In genomic region chr10:129725482-129725881, GRCh38 we compare ENCODE assay signal across 20 cellular contexts.
A peak's percentile ranks its signal among the peaks of the same experiment; 100 is the strongest.
DNase-seq lines count a peak whose midpoint lies in the region; ATAC-seq and TF ChIP-seq lines count a peak whose summit lies in the region.
"Had no signal": no experiment of that assay in that cellular context is flagged by ENCODE, and none has a peak within 500 bp of the region (broad histone marks: within the 10 kb centered on the region; RNA-seq: fewer than 3 reads in every experiment).

No MANE protein-coding gene starts in this region.

- intact Hi-C loops in activated CD4-positive, alpha-beta T cell treated with anti-CD3 and anti-CD28 coated beads, Interleukin-2, amount 10 ng/mL, durations not matched to agents 24 days and 14 days (cut with micrococcal nuclease), result no loop called here

- H3K4me3 Mint-ChIP-seq in activated CD4-positive, alpha-beta T cell treated with anti-CD3 and anti-CD28 coated beads, Interleukin-2, amount 10 ng/mL, durations not matched to agents 24 days and 14 days, result no peak overlapping the region
- no peak overlapping the region for H3K4me3 Mint-ChIP-seq in stimulated activated naive B cell treated with anti-CD40 and anti-IgM and Interleukin-4, amounts not matched to agents 10 μg/mL and 1 μg/mL and 100 μg/mL, for 72 hours
- H3K4me3 Mint-ChIP-seq in activated CD4-positive, alpha-beta memory T cell treated with anti-CD3 and anti-CD28 coated beads, Interleukin-2, amount 10 ng/mL, durations not matched to agents 7 days and 5 days, result no peak overlapping the region
- H3K4me3 Mint-ChIP-seq: CD8-positive, alpha-beta T cell had no signal

- no peak overlapping the region for H2BK15ac ChIP-seq in mesendoderm (replicated peaks; ENCODE audit: low read depth)

- H3K18ac ChIP-seq in mesendoderm (ENCODE audit: low read length), result no peak overlapping the region

- no peaks in the 10 kb centered on the region for H3K9me3 ChIP-seq in osteoblast (ENCODE audit: low read depth, low read length)
- H3K9me3 ChIP-seq: A549 had no signal

- H3K4ac ChIP-seq in mesendoderm (ENCODE audit: low read depth, low read length), result no peak overlapping the region

- H3K27me3 Mint-ChIP-seq in activated CD4-positive, alpha-beta T cell treated with anti-CD3 and anti-CD28 coated beads, Interleukin-2, amount 10 ng/mL, durations not matched to agents 24 days and 14 days, result no peaks in the 10 kb centered on the region
- H3K27me3 Mint-ChIP-seq in stimulated activated naive B cell treated with anti-CD40 and anti-IgM and Interleukin-4, amounts not matched to agents 10 μg/mL and 1 μg/mL and 100 μg/mL, for 72 hours, result no peaks in the 10 kb centered on the region
- H3K27me3 Mint-ChIP-seq in activated CD4-positive, alpha-beta memory T cell treated with anti-CD3 and anti-CD28 coated beads, Interleukin-2, amount 10 ng/mL, durations not matched to agents 7 days and 5 days, result no peaks in the 10 kb centered on the region

- ATAC-seq in left lobe of liver, result peak; percentile 14
- ATAC-seq in stimulated activated naive B cell treated with anti-CD40 and anti-IgM and Interleukin-4, amounts not matched to agents 10 μg/mL and 1 μg/mL and 100 μg/mL, for 72 hours (replicated peaks), result no peak
- ATAC-seq: A549; CD8-positive, alpha-beta T cell; GM12878 had no signal

- WGBS in mesendoderm (ENCODE audit: extremely low coverage, insufficient coverage, low lambda C conversion rate), result no CpG with 5 or more reads among the region's 9 CpGs

- no peak overlapping the region for H2BK120ac ChIP-seq in mesendoderm (ENCODE audit: low read depth, low read length)

- H3K27me3 ChIP-seq in osteoblast (ENCODE audit: insufficient read depth, low read length), result no peaks in the 10 kb centered on the region
- no peaks in the 10 kb centered on the region for H3K27me3 ChIP-seq in mesendoderm (ENCODE audit: insufficient read depth, low read length, poor library complexity)
- H3K27me3 ChIP-seq: BLaER1 had no signal

- H3K56ac ChIP-seq in mesendoderm (ENCODE audit: low read length), result no peak overlapping the region

- H3K79me2 ChIP-seq in osteoblast (ENCODE audit: insufficient read depth, low read length) (no peaks in the 10 kb centered on the region), mesendoderm (ENCODE audit: control insufficient read depth, insufficient read depth, low read length) (no peaks in the 10 kb centered on the region)

- H3K27ac ChIP-seq in osteoblast (ENCODE audit: low read depth, low read length), result no peak overlapping the region
- no peak overlapping the region for H3K27ac ChIP-seq in mesendoderm (ENCODE audit: low read depth, low read length)
- H3K27ac ChIP-seq: 22Rv1, A549, BLaER1, GM23248 had no signal

- H3K4me1 Mint-ChIP-seq in activated CD4-positive, alpha-beta T cell treated with anti-CD3 and anti-CD28 coated beads, Interleukin-2, amount 10 ng/mL, durations not matched to agents 24 days and 14 days, result no peaks in the 10 kb centered on the region
- no peaks in the 10 kb centered on the region for H3K4me1 Mint-ChIP-seq in stimulated activated naive B cell treated with anti-CD40 and anti-IgM and Interleukin-4, amounts not matched to agents 10 μg/mL and 1 μg/mL and 100 μg/mL, for 72 hours
- H3K4me1 Mint-ChIP-seq in activated CD4-positive, alpha-beta memory T cell treated with anti-CD3 and anti-CD28 coated beads, Interleukin-2, amount 10 ng/mL, durations not matched to agents 7 days and 5 days, result no peaks in the 10 kb centered on the region

- H3K9me3 Mint-ChIP-seq in activated CD4-positive, alpha-beta T cell treated with anti-CD3 and anti-CD28 coated beads, Interleukin-2, amount 10 ng/mL, durations not matched to agents 24 days and 14 days, result peaks cover 18% of the 10 kb centered on the region
- H3K9me3 Mint-ChIP-seq in stimulated activated naive B cell treated with anti-CD40 and anti-IgM and Interleukin-4, amounts not matched to agents 10 μg/mL and 1 μg/mL and 100 μg/mL, for 72 hours, result peaks cover 7 to 12% of the 10 kb centered on the region in 2 donors
- H3K9me3 Mint-ChIP-seq in activated CD4-positive, alpha-beta memory T cell treated with anti-CD3 and anti-CD28 coated beads, Interleukin-2, amount 10 ng/mL, durations not matched to agents 7 days and 5 days, result peaks cover 25% of the 10 kb centered on the region

- no peak overlapping the region for H4K5ac ChIP-seq in mesendoderm (ENCODE audit: low read length)

- H3K27ac Mint-ChIP-seq in activated CD4-positive, alpha-beta T cell treated with anti-CD3 and anti-CD28 coated beads, Interleukin-2, amount 10 ng/mL, durations not matched to agents 24 days and 14 days, result no peak overlapping the region
- H3K27ac Mint-ChIP-seq in stimulated activated naive B cell treated with anti-CD40 and anti-IgM and Interleukin-4, amounts not matched to agents 10 μg/mL and 1 μg/mL and 100 μg/mL, for 72 hours, result peak overlapping the region; percentile 44
- H3K27ac Mint-ChIP-seq in activated CD4-positive, alpha-beta memory T cell treated with anti-CD3 and anti-CD28 coated beads, Interleukin-2, amount 10 ng/mL, durations not matched to agents 7 days and 5 days, result no peak overlapping the region
- H3K27ac Mint-ChIP-seq: CD8-positive, alpha-beta T cell had no signal

- no peak overlapping the region for H2AFZ ChIP-seq in osteoblast (ENCODE audit: low read length)
- H2AFZ ChIP-seq: GM23248 had no signal

- H3K36me3 ChIP-seq in osteoblast (ENCODE audit: insufficient read depth, low read length), result no peaks in the 10 kb centered on the region
- no peaks in the 10 kb centered on the region for H3K36me3 ChIP-seq in mesendoderm (ENCODE audit: control insufficient read depth, insufficient read depth, low read length)

- H3K4me3 ChIP-seq in osteoblast (ENCODE audit: insufficient read depth, low read length) (no peak overlapping the region), mesendoderm (ENCODE audit: low read length) (no peak overlapping the region)
- H3K4me3 ChIP-seq: A549, BLaER1, GM12878, GM23248 had no signal

- peak; percentile 43 for DNase-seq in activated CD4-positive, alpha-beta T cell treated with anti-CD3 and anti-CD28 coated beads, Interleukin-2, amount 10 ng/mL, durations not matched to agents 24 days and 14 days
- no peak for DNase-seq in activated CD4-positive, alpha-beta T cell treated with anti-CD3 and anti-CD28 coated beads for 4 hours
- DNase-seq in left lobe of liver (ENCODE audit: low spot score), result no peak
- DNase-seq in osteoblast (ENCODE audit: insufficient read length, low spot score, missing footprints), result peak; percentile 50
- no peak for DNase-seq in stimulated activated naive B cell treated with anti-CD40 and anti-IgM and Interleukin-4, amounts not matched to agents 10 μg/mL and 1 μg/mL and 100 μg/mL, for 72 hours
- DNase-seq in SKM-1 (lab: John Stamatoyannopoulos, UW; ENCODE audit: unreplicated experiment), result no peak
- DNase-seq in activated CD4-positive, alpha-beta memory T cell treated with anti-CD3 and anti-CD28 coated beads, Interleukin-2, amount 10 ng/mL, durations not matched to agents 7 days and 5 days, result no peak
- no peak for DNase-seq in mesendoderm
- DNase-seq: Calu3, DMS 273 treated with DMSO at 0.1 percent for 48 hours, DMS53, DND-41, EL, GM23248, HCEC 1CT had no signal

- CTCF ChIA-PET in activated CD4-positive, alpha-beta memory T cell treated with anti-CD3 and anti-CD28 coated beads, Interleukin-2, amount 10 ng/mL, durations not matched to agents 7 days and 5 days (lab: Charles Lee), result no interaction called here

- H3K36me3 Mint-ChIP-seq in activated CD4-positive, alpha-beta T cell treated with anti-CD3 and anti-CD28 coated beads, Interleukin-2, amount 10 ng/mL, durations not matched to agents 24 days and 14 days (ENCODE audit: low read depth), result no peaks in the 10 kb centered on the region
- H3K36me3 Mint-ChIP-seq in stimulated activated naive B cell treated with anti-CD40 and anti-IgM and Interleukin-4, amounts not matched to agents 10 μg/mL and 1 μg/mL and 100 μg/mL, for 72 hours, result peaks cover 34 to 53% of the 10 kb centered on the region in 2 donors
- H3K36me3 Mint-ChIP-seq in activated CD4-positive, alpha-beta memory T cell treated with anti-CD3 and anti-CD28 coated beads, Interleukin-2, amount 10 ng/mL, durations not matched to agents 7 days and 5 days (ENCODE audit: low read depth), result no peaks in the 10 kb centered on the region

- H2AK5ac ChIP-seq in mesendoderm (ENCODE audit: low read length), result no peak overlapping the region

- no peak overlapping the region for H3K23ac ChIP-seq in mesendoderm (ENCODE audit: low read length)

- no peak overlapping the region for H2BK5ac ChIP-seq in mesendoderm (ENCODE audit: low read length)

- no peak overlapping the region for H3K9ac ChIP-seq in mesendoderm (ENCODE audit: low read length)
- H3K9ac ChIP-seq: BLaER1, GM23248 had no signal

- H3K4me1 ChIP-seq in osteoblast (ENCODE audit: insufficient read depth, low read length), result no peaks in the 10 kb centered on the region
- no peaks in the 10 kb centered on the region for H3K4me1 ChIP-seq in mesendoderm (ENCODE audit: control insufficient read depth, low read depth, low read length)
- H3K4me1 ChIP-seq: A549, BLaER1 had no signal

- no peak for TF ChIP-seq CTCF in osteoblast (IDR thresholded peaks at IDR 0.05; ENCODE audit: extremely low read depth, low read depth, low read length)

- no peak overlapping the region for H4K8ac ChIP-seq in mesendoderm (ENCODE audit: low read depth, low read length)

- no peaks in the 10 kb centered on the region for H3K79me1 ChIP-seq in mesendoderm (ENCODE audit: low read length)

- no peak overlapping the region for H3K4me2 ChIP-seq in osteoblast (ENCODE audit: insufficient read depth, low read length)
- H3K4me2 ChIP-seq in mesendoderm (ENCODE audit: low read length), result no peak overlapping the region
- H3K4me2 ChIP-seq: A549, BLaER1 had no signal

- POLR2A ChIA-PET in activated CD4-positive, alpha-beta memory T cell treated with anti-CD3 and anti-CD28 coated beads, Interleukin-2, amount 10 ng/mL, durations not matched to agents 7 days and 5 days (lab: Charles Lee), result no interaction called here

- no peaks in the 10 kb centered on the region for H4K20me1 ChIP-seq in osteoblast (ENCODE audit: insufficient read depth, low read length)
- H4K20me1 ChIP-seq: BLaER1 had no signal

Comparison
In these comparisons a context has a peak if more than half of its experiments do, and no peak if none do; other contexts are left out.
1. DNase-seq: peak in activated CD4-positive, alpha-beta T cell treated with anti-CD3 and anti-CD28 coated beads, Interleukin-2, amount 10 ng/mL, durations not matched to agents 24 days and 14 days (single experiment) and osteoblast (single experiment); none in activated CD4-positive, alpha-beta T cell treated with anti-CD3 and anti-CD28 coated beads for 4 hours (0 of 2), left lobe of liver (single experiment), stimulated activated naive B cell treated with anti-CD40 and anti-IgM and Interleukin-4, amounts not matched to agents 10 μg/mL and 1 μg/mL and 100 μg/mL, for 72 hours (single experiment), SKM-1 (single experiment), activated CD4-positive, alpha-beta memory T cell treated with anti-CD3 and anti-CD28 coated beads, Interleukin-2, amount 10 ng/mL, durations not matched to agents 7 days and 5 days (single experiment) and mesendoderm (single experiment).